In the genomic region with DNA sequence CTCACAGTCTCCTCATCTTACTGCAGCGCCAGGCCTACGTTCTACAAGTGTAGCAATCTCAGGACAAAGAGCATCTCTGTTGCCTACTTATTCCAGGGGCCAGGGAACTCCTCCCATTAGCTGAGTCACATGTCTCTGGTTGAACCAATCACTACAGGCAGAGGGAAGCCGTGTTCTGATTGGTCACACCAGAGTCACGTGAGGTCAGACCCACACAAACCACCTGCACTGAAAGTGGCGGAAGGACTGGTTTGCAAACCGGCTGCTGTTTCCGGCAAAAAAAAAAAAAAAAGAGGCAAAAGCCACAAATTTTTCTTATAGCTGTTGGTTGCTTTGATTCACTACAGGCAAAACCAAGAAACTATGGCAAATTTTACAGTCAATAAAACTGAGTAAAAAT, we compare ENCODE assay signal across 2 cellular contexts.
TF ChIP-seq lines count a peak whose summit lies in the region.

No MANE protein-coding gene starts in this region.

TF ChIP-seq in SK-N-SH, 30 proteins besides CTCF, POLR2A, EP300 and RAD21 (continued from another document):
- TF ChIP-seq, protein P1, sequence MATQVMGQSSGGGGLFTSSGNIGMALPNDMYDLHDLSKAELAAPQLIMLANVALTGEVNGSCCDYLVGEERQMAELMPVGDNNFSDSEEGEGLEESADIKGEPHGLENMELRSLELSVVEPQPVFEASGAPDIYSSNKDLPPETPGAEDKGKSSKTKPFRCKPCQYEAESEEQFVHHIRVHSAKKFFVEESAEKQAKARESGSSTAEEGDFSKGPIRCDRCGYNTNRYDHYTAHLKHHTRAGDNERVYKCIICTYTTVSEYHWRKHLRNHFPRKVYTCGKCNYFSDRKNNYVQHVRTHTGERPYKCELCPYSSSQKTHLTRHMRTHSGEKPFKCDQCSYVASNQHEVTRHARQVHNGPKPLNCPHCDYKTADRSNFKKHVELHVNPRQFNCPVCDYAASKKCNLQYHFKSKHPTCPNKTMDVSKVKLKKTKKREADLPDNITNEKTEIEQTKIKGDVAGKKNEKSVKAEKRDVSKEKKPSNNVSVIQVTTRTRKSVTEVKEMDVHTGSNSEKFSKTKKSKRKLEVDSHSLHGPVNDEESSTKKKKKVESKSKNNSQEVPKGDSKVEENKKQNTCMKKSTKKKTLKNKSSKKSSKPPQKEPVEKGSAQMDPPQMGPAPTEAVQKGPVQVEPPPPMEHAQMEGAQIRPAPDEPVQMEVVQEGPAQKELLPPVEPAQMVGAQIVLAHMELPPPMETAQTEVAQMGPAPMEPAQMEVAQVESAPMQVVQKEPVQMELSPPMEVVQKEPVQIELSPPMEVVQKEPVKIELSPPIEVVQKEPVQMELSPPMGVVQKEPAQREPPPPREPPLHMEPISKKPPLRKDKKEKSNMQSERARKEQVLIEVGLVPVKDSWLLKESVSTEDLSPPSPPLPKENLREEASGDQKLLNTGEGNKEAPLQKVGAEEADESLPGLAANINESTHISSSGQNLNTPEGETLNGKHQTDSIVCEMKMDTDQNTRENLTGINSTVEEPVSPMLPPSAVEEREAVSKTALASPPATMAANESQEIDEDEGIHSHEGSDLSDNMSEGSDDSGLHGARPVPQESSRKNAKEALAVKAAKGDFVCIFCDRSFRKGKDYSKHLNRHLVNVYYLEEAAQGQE (IDR thresholded peaks at IDR 0.05; ENCODE audit: low read depth, low read length), result no peak
- no peak for TF ChIP-seq EZH2phosphoT487 (IDR thresholded peaks at IDR 0.05; ENCODE audit: borderline replicate concordance, low read depth)
- no peak for TF ChIP-seq JUND (IDR thresholded peaks at IDR 0.05)
- no peak for TF ChIP-seq FOXM1 (IDR thresholded peaks at IDR 0.05; ENCODE audit: low read depth)
- TF ChIP-seq MEF2A (IDR thresholded peaks at IDR 0.05; ENCODE audit: borderline replicate concordance, low read depth), result no peak
- TF ChIP-seq GATA2 (CRISPR knock-in tag; IDR thresholded peaks at IDR 0.05), result no peak
- TF ChIP-seq, protein P2, sequence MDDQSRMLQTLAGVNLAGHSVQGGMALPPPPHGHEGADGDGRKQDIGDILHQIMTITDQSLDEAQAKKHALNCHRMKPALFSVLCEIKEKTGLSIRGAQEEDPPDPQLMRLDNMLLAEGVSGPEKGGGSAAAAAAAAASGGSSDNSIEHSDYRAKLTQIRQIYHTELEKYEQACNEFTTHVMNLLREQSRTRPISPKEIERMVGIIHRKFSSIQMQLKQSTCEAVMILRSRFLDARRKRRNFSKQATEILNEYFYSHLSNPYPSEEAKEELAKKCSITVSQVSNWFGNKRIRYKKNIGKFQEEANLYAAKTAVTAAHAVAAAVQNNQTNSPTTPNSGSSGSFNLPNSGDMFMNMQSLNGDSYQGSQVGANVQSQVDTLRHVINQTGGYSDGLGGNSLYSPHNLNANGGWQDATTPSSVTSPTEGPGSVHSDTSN (IDR thresholded peaks at IDR 0.05), result no peak
- no peak for TF ChIP-seq RFX5 (IDR thresholded peaks at IDR 0.05; ENCODE audit: low read length)
- TF ChIP-seq, protein P3, sequence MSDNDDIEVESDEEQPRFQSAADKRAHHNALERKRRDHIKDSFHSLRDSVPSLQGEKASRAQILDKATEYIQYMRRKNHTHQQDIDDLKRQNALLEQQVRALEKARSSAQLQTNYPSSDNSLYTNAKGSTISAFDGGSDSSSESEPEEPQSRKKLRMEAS (IDR thresholded peaks at IDR 0.05; ENCODE audit: low read depth), result no peak
- no peak for TF ChIP-seq NRF1 (IDR thresholded peaks at IDR 0.05; ENCODE audit: low read depth, low read length)
- TF ChIP-seq, protein P4, sequence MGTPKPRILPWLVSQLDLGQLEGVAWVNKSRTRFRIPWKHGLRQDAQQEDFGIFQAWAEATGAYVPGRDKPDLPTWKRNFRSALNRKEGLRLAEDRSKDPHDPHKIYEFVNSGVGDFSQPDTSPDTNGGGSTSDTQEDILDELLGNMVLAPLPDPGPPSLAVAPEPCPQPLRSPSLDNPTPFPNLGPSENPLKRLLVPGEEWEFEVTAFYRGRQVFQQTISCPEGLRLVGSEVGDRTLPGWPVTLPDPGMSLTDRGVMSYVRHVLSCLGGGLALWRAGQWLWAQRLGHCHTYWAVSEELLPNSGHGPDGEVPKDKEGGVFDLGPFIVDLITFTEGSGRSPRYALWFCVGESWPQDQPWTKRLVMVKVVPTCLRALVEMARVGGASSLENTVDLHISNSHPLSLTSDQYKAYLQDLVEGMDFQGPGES (IDR thresholded peaks at IDR 0.05; ENCODE audit: low read depth, low read length), result no peak
- no peak for TF ChIP-seq NFIC (IDR thresholded peaks at IDR 0.05; ENCODE audit: borderline replicate concordance)

TF ChIP-seq in SK-N-SH treated with all-trans-retinoic acid at 6 μM for 48 hours, 23 proteins besides CTCF, POLR2A, EP300 and RAD21 (continued from another document):
- TF ChIP-seq, protein P5, sequence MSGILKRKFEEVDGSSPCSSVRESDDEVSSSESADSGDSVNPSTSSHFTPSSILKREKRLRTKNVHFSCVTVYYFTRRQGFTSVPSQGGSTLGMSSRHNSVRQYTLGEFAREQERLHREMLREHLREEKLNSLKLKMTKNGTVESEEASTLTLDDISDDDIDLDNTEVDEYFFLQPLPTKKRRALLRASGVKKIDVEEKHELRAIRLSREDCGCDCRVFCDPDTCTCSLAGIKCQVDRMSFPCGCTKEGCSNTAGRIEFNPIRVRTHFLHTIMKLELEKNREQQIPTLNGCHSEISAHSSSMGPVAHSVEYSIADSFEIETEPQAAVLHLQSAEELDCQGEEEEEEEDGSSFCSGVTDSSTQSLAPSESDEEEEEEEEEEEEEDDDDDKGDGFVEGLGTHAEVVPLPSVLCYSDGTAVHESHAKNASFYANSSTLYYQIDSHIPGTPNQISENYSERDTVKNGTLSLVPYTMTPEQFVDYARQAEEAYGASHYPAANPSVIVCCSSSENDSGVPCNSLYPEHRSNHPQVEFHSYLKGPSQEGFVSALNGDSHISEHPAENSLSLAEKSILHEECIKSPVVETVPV (CRISPR knock-in tag; IDR thresholded peaks at IDR 0.05), result no peak
- TF ChIP-seq ISL1 (CRISPR knock-in tag; IDR thresholded peaks at IDR 0.05), result no peak
- TF ChIP-seq TCF4 (CRISPR knock-in tag; IDR thresholded peaks at IDR 0.05; ENCODE audit: borderline replicate concordance), result no peak
- TF ChIP-seq, protein P6, sequence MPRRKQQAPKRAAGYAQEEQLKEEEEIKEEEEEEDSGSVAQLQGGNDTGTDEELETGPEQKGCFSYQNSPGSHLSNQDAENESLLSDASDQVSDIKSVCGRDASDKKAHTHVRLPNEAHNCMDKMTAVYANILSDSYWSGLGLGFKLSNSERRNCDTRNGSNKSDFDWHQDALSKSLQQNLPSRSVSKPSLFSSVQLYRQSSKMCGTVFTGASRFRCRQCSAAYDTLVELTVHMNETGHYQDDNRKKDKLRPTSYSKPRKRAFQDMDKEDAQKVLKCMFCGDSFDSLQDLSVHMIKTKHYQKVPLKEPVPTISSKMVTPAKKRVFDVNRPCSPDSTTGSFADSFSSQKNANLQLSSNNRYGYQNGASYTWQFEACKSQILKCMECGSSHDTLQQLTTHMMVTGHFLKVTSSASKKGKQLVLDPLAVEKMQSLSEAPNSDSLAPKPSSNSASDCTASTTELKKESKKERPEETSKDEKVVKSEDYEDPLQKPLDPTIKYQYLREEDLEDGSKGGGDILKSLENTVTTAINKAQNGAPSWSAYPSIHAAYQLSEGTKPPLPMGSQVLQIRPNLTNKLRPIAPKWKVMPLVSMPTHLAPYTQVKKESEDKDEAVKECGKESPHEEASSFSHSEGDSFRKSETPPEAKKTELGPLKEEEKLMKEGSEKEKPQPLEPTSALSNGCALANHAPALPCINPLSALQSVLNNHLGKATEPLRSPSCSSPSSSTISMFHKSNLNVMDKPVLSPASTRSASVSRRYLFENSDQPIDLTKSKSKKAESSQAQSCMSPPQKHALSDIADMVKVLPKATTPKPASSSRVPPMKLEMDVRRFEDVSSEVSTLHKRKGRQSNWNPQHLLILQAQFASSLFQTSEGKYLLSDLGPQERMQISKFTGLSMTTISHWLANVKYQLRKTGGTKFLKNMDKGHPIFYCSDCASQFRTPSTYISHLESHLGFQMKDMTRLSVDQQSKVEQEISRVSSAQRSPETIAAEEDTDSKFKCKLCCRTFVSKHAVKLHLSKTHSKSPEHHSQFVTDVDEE (CRISPR knock-in tag; IDR thresholded peaks at IDR 0.05), result no peak
- no peak for TF ChIP-seq ESRRG (CRISPR knock-in tag; IDR thresholded peaks at IDR 0.05)
- TF ChIP-seq TOX (CRISPR knock-in tag; IDR thresholded peaks at IDR 0.05; ENCODE audit: borderline replicate concordance), result no peak
